In the genomic region with DNA sequence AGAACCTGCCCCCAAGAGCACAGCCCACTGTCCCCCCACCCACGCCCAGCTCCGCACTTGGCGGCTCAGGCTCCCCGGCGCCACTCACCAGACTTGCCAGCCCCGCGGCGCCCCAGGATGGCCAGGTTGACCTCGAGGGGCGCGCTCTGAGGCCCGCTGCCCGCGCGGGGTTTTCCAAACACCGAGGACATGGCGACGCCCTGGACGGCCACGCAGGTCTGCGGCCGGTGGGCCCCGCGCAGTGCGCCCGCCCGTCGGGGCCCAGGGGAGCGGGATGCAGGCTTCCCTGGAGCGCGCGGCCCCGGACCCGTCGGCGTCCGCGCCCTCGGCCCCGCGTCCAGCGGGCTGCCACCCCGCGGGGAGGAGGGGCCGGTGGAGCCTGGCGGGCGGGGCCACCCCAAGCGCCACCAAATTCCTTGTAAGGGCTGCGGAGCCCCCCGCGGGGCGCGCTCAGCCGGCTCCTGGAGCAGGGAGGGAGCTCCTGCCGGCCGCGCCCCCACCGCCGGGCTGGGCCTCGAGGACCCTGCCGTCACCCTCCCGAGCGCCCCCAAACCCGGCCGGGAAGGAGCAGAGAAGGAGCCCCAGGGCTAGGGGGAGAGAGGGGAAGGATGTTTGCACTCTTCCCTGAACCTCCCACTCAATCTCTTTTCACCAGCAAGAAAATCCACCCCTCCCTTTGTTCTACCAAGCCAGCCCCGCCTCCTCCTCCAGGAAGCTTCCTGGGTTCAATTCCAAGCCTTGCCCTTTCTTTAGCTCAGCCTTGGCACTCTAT, we compare ENCODE assay signal across 11 cellular contexts. TPM values are rescaled to one million over a fixed set of nuclear protein-coding genes. Genes with fewer than 3 reads are reported as not detected.
DNase-seq lines count a peak whose midpoint lies in the region; ATAC-seq and TF ChIP-seq lines count a peak whose summit lies in the region.
"Had no signal": no experiment of that assay in that cellular context is flagged by ENCODE, and none has a peak within 500 bp of the region (broad histone marks: within the 10 kb centered on the region; RNA-seq: fewer than 3 reads in every experiment).

A gene with protein sequence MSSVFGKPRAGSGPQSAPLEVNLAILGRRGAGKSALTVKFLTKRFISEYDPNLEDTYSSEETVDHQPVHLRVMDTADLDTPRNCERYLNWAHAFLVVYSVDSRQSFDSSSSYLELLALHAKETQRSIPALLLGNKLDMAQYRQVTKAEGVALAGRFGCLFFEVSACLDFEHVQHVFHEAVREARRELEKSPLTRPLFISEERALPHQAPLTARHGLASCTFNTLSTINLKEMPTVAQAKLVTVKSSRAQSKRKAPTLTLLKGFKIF (minus strand): TSS at position 347 of the 772 bp plus-strand sequence. CDS start 156 bp downstream, at position 191.

- no peak for DNase-seq in activated naive CD4-positive, alpha-beta T cell (lab: John Stamatoyannopoulos, UW)
- DNase-seq in fibroblast of villous mesenchyme (ENCODE audit: low read depth): no peak
- DNase-seq in naive thymus-derived CD8-positive, alpha-beta T cell: no peak
- no peak for DNase-seq in retina
- DNase-seq in BE2C: no peak
- DNase-seq: activated CD8-positive, alpha-beta memory T cell treated with anti-CD3 and anti-CD28 coated beads, Interleukin-2, amount 50 U/mL, for 48 hours; CD4-positive, CD25-positive, alpha-beta regulatory T cell; kidney glomerular epithelial cell had no signal

- H3K4me3 Mint-ChIP-seq in activated naive CD4-positive, alpha-beta T cell treated with anti-CD3 and anti-CD28 coated beads, Interleukin-2, amount 50 U/mL, for 24 hours: peak within 1 kb of the TSS; percentile 5
- peak within 1 kb of the TSS in 9 of 10 donors; percentile 51 to 73 (median 57) for H3K4me3 Mint-ChIP-seq in naive thymus-derived CD8-positive, alpha-beta T cell

- no peaks in the 10 kb centered on the region for H3K9me3 ChIP-seq in BE2C

- ATAC-seq in naive thymus-derived CD8-positive, alpha-beta T cell: no peak
- no peak for ATAC-seq in GM18867 (IDR thresholded peaks at IDR 0.05; ENCODE audit: unreplicated experiment)

- H3K4me1 ChIP-seq in urinary bladder (ENCODE audit: insufficient read depth) (no peaks in the 10 kb centered on the region), BE2C (peaks cover 4% of the 10 kb centered on the region; the same call in 1 of the 2 replicates)

- WGBS in urinary bladder: 2% methylated on average over 66 of the region's 66 CpGs

- H3K27me3 ChIP-seq in BE2C: no peaks in the 10 kb centered on the region

- H3K9me3 Mint-ChIP-seq in activated naive CD4-positive, alpha-beta T cell treated with anti-CD3 and anti-CD28 coated beads, Interleukin-2, amount 50 U/mL, for 24 hours: no peaks in the 10 kb centered on the region
- no peaks in the 10 kb centered on the region for H3K9me3 Mint-ChIP-seq in naive thymus-derived CD8-positive, alpha-beta T cell
- H3K9me3 Mint-ChIP-seq: CD4-positive, CD25-positive, alpha-beta regulatory T cell had no signal

- H3K27me3 Mint-ChIP-seq in activated naive CD4-positive, alpha-beta T cell treated with anti-CD3 and anti-CD28 coated beads, Interleukin-2, amount 50 U/mL, for 24 hours: peaks cover 18% of the 10 kb centered on the region
- H3K27me3 Mint-ChIP-seq in naive thymus-derived CD8-positive, alpha-beta T cell: peaks cover 13 to 50% (median 34%) of the 10 kb centered on the region in 5 donors

- no peaks in the 10 kb centered on the region for H3K36me3 ChIP-seq in urinary bladder (ENCODE audit: insufficient read depth)
- no peaks in the 10 kb centered on the region for H3K36me3 ChIP-seq in BE2C

- H3K27ac ChIP-seq in urinary bladder (ENCODE audit: low read depth): peak within 1 kb of the TSS; percentile 83

- POLR2A ChIA-PET in naive thymus-derived CD8-positive, alpha-beta T cell (lab: Charles Lee): interaction anchor here (0.6 to 0.7 kb wide), 2 partner anchors 57 to 1137 kb away, joined by 4 to 5 read pairs; no protein-coding TSS in a partner anchor

- TF ChIP-seq CTCF in fibroblast of villous mesenchyme (IDR thresholded peaks at IDR 0.05; ENCODE audit: insufficient read depth, low read depth, low read length): no peak
- no peak for TF ChIP-seq CTCF in BE2C (IDR thresholded peaks at IDR 0.05; ENCODE audit: low read depth, low read length)

- peaks cover 11% of the 10 kb centered on the region for H3K4me1 Mint-ChIP-seq in activated naive CD4-positive, alpha-beta T cell treated with anti-CD3 and anti-CD28 coated beads, Interleukin-2, amount 50 U/mL, for 24 hours
- peaks cover 5 to 18% (median 11%) of the 10 kb centered on the region in 4 donors for H3K4me1 Mint-ChIP-seq in naive thymus-derived CD8-positive, alpha-beta T cell

- H3K4me3 ChIP-seq in fibroblast of villous mesenchyme (ENCODE audit: low read depth, low read length): peak within 1 kb of the TSS; percentile 38
- peak within 1 kb of the TSS; percentile 63 for H3K4me3 ChIP-seq in urinary bladder (ENCODE audit: low read depth, low read length)
- no peak within 1 kb of the TSS for H3K4me3 ChIP-seq in BE2C (ENCODE audit: low read depth, low read length)

- no peak within 1 kb of the TSS for H3K27ac Mint-ChIP-seq in activated naive CD4-positive, alpha-beta T cell treated with anti-CD3 and anti-CD28 coated beads, Interleukin-2, amount 50 U/mL, for 24 hours
- peak within 1 kb of the TSS in 1 of 10 donors; percentile 7 for H3K27ac Mint-ChIP-seq in naive thymus-derived CD8-positive, alpha-beta T cell
- H3K27ac Mint-ChIP-seq: CD4-positive, CD25-positive, alpha-beta regulatory T cell had no signal

- H3K36me3 Mint-ChIP-seq in activated naive CD4-positive, alpha-beta T cell treated with anti-CD3 and anti-CD28 coated beads, Interleukin-2, amount 50 U/mL, for 24 hours: no peaks in the 10 kb centered on the region
- H3K36me3 Mint-ChIP-seq in naive thymus-derived CD8-positive, alpha-beta T cell: no peaks in the 10 kb centered on the region
- H3K36me3 Mint-ChIP-seq: CD4-positive, CD25-positive, alpha-beta regulatory T cell had no signal

RNA-seq across cellular contexts. Expression of the gene that starts here (rescaled TPM):
- total RNA-seq in fibroblast of villous mesenchyme (under 0.01 and 2.9 TPM in 2 replicates), urinary bladder (54.6 TPM)
- not detected for total RNA-seq in naive thymus-derived CD8-positive, alpha-beta T cell
- not detected for polyA plus RNA-seq in naive thymus-derived CD8-positive, alpha-beta T cell
- 85.0 TPM for polyA plus RNA-seq in urinary bladder
- polyA plus RNA-seq in BE2C (2012; ENCODE audit: insufficient read depth, insufficient read length, low read depth): 0.36 TPM
- total RNA-seq: CD4-positive, CD25-positive, alpha-beta regulatory T cell had no signal
- polyA plus RNA-seq: CD4-positive, CD25-positive, alpha-beta regulatory T cell had no signal

Comparison
In these comparisons a context has a peak if more than half of its experiments do, and no peak if none do; other contexts are left out.
1. RNA of the gene that starts here (total RNA-seq): 54.6 TPM in urinary bladder (single experiment); not detected in naive thymus-derived CD8-positive, alpha-beta T cell and under 0.01 to 2.9 TPM in fibroblast of villous mesenchyme; every median in the first group is over 10 times any median in the second.
2. RNA of the gene that starts here (polyA plus RNA-seq): 85.0 TPM in urinary bladder (single experiment); not detected in naive thymus-derived CD8-positive, alpha-beta T cell; every median in the first group is over 10 times any median in the second.